ENCODE assay signal across 13 cellular contexts in genomic region chr3:179961081-179962078, GRCh38.
DNase-seq lines count a peak whose midpoint lies in the region; ATAC-seq and TF ChIP-seq lines count a peak whose summit lies in the region.
"Had no signal": no experiment of that assay in that cellular context is flagged by ENCODE, and none has a peak within 500 bp of the region (broad histone marks: within the 10 kb centered on the region; RNA-seq: fewer than 3 reads in every experiment).

No MANE protein-coding gene starts in this region.

- H3K36me3 ChIP-seq in GM23248 (ENCODE audit: low read depth) (no peaks in the 10 kb centered on the region), SK-N-SH (replicated peaks in 1 of 2; ENCODE audit: control insufficient read depth in 1 of 2, insufficient read depth in 2 of 2, low read length in 1 of 2) (no peaks in the 10 kb centered on the region)

- no peak overlapping the region for H3K4me3 ChIP-seq in GM23248
- no peak overlapping the region for H3K4me3 ChIP-seq in SK-N-SH (ENCODE audit: low read depth in 2 of 2, low read length in 1 of 2)
- H3K4me3 ChIP-seq: A549, PC-9 had no signal

- H3K4me1 ChIP-seq in GM23248 (ENCODE audit: insufficient read depth) = no peaks in the 10 kb centered on the region
- no peaks in the 10 kb centered on the region for H3K4me1 ChIP-seq in SK-N-SH (ENCODE audit: control insufficient read depth in 1 of 2, insufficient read depth in 2 of 2, low read depth in 1 of 2, low read length in 1 of 2)
- H3K4me1 ChIP-seq: A549 had no signal

- 13 to 20% methylated on average over 11 of the region's 11 CpGs for WGBS in GM23248 (ENCODE audit: low coverage in 1 of 2, low lambda C conversion rate in 2 of 2, missing lambda C conversion rate in 2 of 2), 2 experiments
- WGBS in SK-N-SH (ENCODE audit: low lambda C conversion rate) = 44% methylated on average over 11 of the region's 11 CpGs

- peak; percentile 80 for ATAC-seq in HG02884 (IDR thresholded peaks at IDR 0.05; ENCODE audit: unreplicated experiment)
- ATAC-seq in stimulated activated naive B cell treated with anti-CD40 and anti-IgM and Interleukin-4, amounts not matched to agents 10 μg/mL and 1 μg/mL and 100 μg/mL, for 72 hours (replicated peaks) = peak; percentile 42 to 51
- ATAC-seq: A549, HCT116 had no signal

- H3K4me1 Mint-ChIP-seq in stimulated activated naive B cell treated with anti-CD40 and anti-IgM and Interleukin-4, amounts not matched to agents 10 μg/mL and 1 μg/mL and 100 μg/mL, for 72 hours = peaks cover 11 to 23% of the 10 kb centered on the region in 2 donors

- CTCF ChIA-PET in SK-N-SH (lab: Yijun Ruan, JAX) = interaction anchor here (0.9 to 1.3 kb wide), 2 partner anchors 32 kb away, joined by 4 to 5 read pairs; no protein-coding TSS in a partner anchor

- peak; percentile 87 for DNase-seq in NCI-H2107 treated with DMSO at 0.1 percent for 48 hours (lab: John Stamatoyannopoulos, UW; ENCODE audit: unreplicated experiment)
- DNase-seq in NCI-H2107 (lab: John Stamatoyannopoulos, UW) = no peak
- peak; percentile 99 for DNase-seq in NCI-H146 treated with DMSO at 0.1 percent for 48 hours (lab: John Stamatoyannopoulos, UW; ENCODE audit: unreplicated experiment)
- no peak for DNase-seq in stimulated activated naive B cell treated with anti-CD40 and anti-IgM and Interleukin-4, amounts not matched to agents 10 μg/mL and 1 μg/mL and 100 μg/mL, for 72 hours
- no peak for DNase-seq in GM23248
- DNase-seq in hepatic stellate cell (ENCODE audit: low spot score) = no peak
- DNase-seq in SK-N-SH = no peak
- DNase-seq: immature natural killer cell, PC-9, small intestine had no signal

- H3K4me3 Mint-ChIP-seq in stimulated activated naive B cell treated with anti-CD40 and anti-IgM and Interleukin-4, amounts not matched to agents 10 μg/mL and 1 μg/mL and 100 μg/mL, for 72 hours = peak overlapping the region; percentile 15 to 30
- H3K4me3 Mint-ChIP-seq: immature natural killer cell had no signal

- POLR2A ChIA-PET in SK-N-SH (lab: Yijun Ruan, JAX) = no interaction called here

- H3F3A ChIP-seq in GM23248 (ENCODE audit: insufficient read depth) (no peaks in the 10 kb centered on the region), SK-N-SH (replicated peaks; ENCODE audit: insufficient read depth) (no peaks in the 10 kb centered on the region)

- H3K27ac ChIP-seq in GM23248 (no peak overlapping the region), SK-N-SH (ENCODE audit: low read depth in 2 of 2, low read length in 1 of 2) (no peak overlapping the region)
- H3K27ac ChIP-seq: A549, PC-9 had no signal

- TF ChIP-seq RAD21 in SK-N-SH (IDR thresholded peaks at IDR 0.05; ENCODE audit: low read length) = no peak

- H3K27ac Mint-ChIP-seq in stimulated activated naive B cell treated with anti-CD40 and anti-IgM and Interleukin-4, amounts not matched to agents 10 μg/mL and 1 μg/mL and 100 μg/mL, for 72 hours = no peak overlapping the region
- H3K27ac Mint-ChIP-seq: immature natural killer cell had no signal

- H3K9ac ChIP-seq in GM23248 (no peak overlapping the region), SK-N-SH (no peak overlapping the region)

- H3K36me3 Mint-ChIP-seq in stimulated activated naive B cell treated with anti-CD40 and anti-IgM and Interleukin-4, amounts not matched to agents 10 μg/mL and 1 μg/mL and 100 μg/mL, for 72 hours = no peaks in the 10 kb centered on the region
- H3K36me3 Mint-ChIP-seq: immature natural killer cell had no signal

- H3K4me2 ChIP-seq in GM23248 (ENCODE audit: unreplicated experiment) = no peak overlapping the region
- no peak overlapping the region for H3K4me2 ChIP-seq in SK-N-SH
- H3K4me2 ChIP-seq: A549, PC-9 had no signal

- H3K27me3 Mint-ChIP-seq in stimulated activated naive B cell treated with anti-CD40 and anti-IgM and Interleukin-4, amounts not matched to agents 10 μg/mL and 1 μg/mL and 100 μg/mL, for 72 hours = peaks cover 27 to 39% of the 10 kb centered on the region in 2 donors

- H3K9me2 ChIP-seq in GM23248 (ENCODE audit: insufficient read depth) (no peaks in the 10 kb centered on the region), SK-N-SH (no peaks in the 10 kb centered on the region)

- H2AFZ ChIP-seq in GM23248 (no peak overlapping the region), SK-N-SH (ENCODE audit: low read depth) (no peak overlapping the region)
- H2AFZ ChIP-seq: PC-9 had no signal

- in situ Hi-C loops in GM23248 (cut with MboI) = no loop called here

- peaks cover 0 to 4% of the 10 kb centered on the region in 2 donors for H3K9me3 Mint-ChIP-seq in stimulated activated naive B cell treated with anti-CD40 and anti-IgM and Interleukin-4, amounts not matched to agents 10 μg/mL and 1 μg/mL and 100 μg/mL, for 72 hours

- no peak for TF ChIP-seq EP300 in SK-N-SH (IDR thresholded peaks at IDR 0.05; ENCODE audit: borderline replicate concordance in 1 of 2, low read depth in 1 of 2, low read length in 1 of 2)

- no peak for TF ChIP-seq CTCF in SK-N-SH (IDR thresholded peaks at IDR 0.05)

- H3K9me3 ChIP-seq in GM23248 (ENCODE audit: low read depth) = no peaks in the 10 kb centered on the region
- no peaks in the 10 kb centered on the region for H3K9me3 ChIP-seq in SK-N-SH
- H3K9me3 ChIP-seq: A549 had no signal

- no peaks in the 10 kb centered on the region for H3K79me2 ChIP-seq in GM23248 (ENCODE audit: insufficient read depth)
- no peaks in the 10 kb centered on the region for H3K79me2 ChIP-seq in SK-N-SH (ENCODE audit: insufficient read depth)

- H4K20me1 ChIP-seq in GM23248 (ENCODE audit: insufficient read depth) = no peaks in the 10 kb centered on the region
- H4K20me1 ChIP-seq in SK-N-SH (ENCODE audit: insufficient read depth) = no peaks in the 10 kb centered on the region

- no peaks in the 10 kb centered on the region for H3K27me3 ChIP-seq in GM23248 (replicated peaks; ENCODE audit: insufficient read depth)
- no peaks in the 10 kb centered on the region for H3K27me3 ChIP-seq in SK-N-SH (ENCODE audit: insufficient read depth)

TF ChIP-seq in SK-N-SH, 30 proteins besides CTCF, POLR2A, EP300 and RAD21:
- TF ChIP-seq REST (IDR thresholded peaks at IDR 0.05; ENCODE audit: low read depth, low read length) = no peak
- TF ChIP-seq JUND (IDR thresholded peaks at IDR 0.05) = no peak
- TF ChIP-seq MEF2A (IDR thresholded peaks at IDR 0.05; ENCODE audit: borderline replicate concordance, low read depth) = no peak
- no peak for TF ChIP-seq CHD2 (IDR thresholded peaks at IDR 0.05; ENCODE audit: low read length, partially characterized antibody)
- TF ChIP-seq USF1 (IDR thresholded peaks at IDR 0.05; ENCODE audit: borderline replicate concordance, low read depth) = no peak
- no peak for TF ChIP-seq GATA2 (CRISPR knock-in tag; IDR thresholded peaks at IDR 0.05)
- TF ChIP-seq FOSL2 (IDR thresholded peaks at IDR 0.05; ENCODE audit: borderline replicate concordance, low read depth) = no peak
- no peak for TF ChIP-seq SIN3A (IDR thresholded peaks at IDR 0.05; ENCODE audit: borderline replicate concordance, low read depth, low read length)

Comparison
In these comparisons a context has a peak if more than half of its experiments do, and no peak if none do; other contexts are left out.
1. DNase-seq: peak in NCI-H2107 treated with DMSO at 0.1 percent for 48 hours (single experiment) and NCI-H146 treated with DMSO at 0.1 percent for 48 hours (single experiment); none in NCI-H2107 (single experiment), stimulated activated naive B cell treated with anti-CD40 and anti-IgM and Interleukin-4, amounts not matched to agents 10 μg/mL and 1 μg/mL and 100 μg/mL, for 72 hours (single experiment), GM23248 (single experiment), hepatic stellate cell (single experiment) and SK-N-SH (single experiment).